Comparison of ENCODE assay signal across 8 cellular contexts in the genomic region with DNA sequence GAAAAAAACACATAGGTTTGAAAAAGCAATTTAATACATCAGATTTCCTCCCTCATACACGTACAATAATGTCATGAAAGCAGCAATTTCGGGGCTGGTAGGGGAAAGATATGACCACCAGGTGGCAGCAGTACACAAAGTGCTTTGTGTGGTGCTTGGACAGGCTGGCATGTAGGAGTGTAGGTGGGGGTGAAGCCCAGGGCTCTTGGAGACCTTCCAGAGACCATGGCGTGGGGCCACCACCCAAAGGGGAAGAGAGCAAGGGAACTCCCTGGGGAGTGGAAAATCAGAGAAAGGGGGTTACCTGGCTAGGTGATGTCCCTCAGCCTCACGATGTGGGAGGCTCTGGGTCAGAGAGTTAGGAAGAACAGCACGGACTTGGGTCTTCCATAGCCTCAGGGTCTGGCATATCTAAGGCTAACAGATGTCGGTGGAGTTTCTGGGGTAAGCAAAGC. TPM values are rescaled to one million over a fixed set of nuclear protein-coding genes. Genes with fewer than 3 reads are reported as not detected.
A peak's percentile ranks its signal among the peaks of the same experiment; 100 is the strongest.
DNase-seq lines count a peak whose midpoint lies in the region; ATAC-seq, FAIRE-seq and TF ChIP-seq lines count a peak whose summit lies in the region.

No MANE protein-coding gene starts in this region.

- H3K4me3 ChIP-seq in HL-60 (replicated peaks; ENCODE audit: insufficient read depth, low read length) (no peak overlapping the region), endodermal cell (ENCODE audit: low read length) (no peak overlapping the region)

- H3K27me3 Mint-ChIP-seq in endodermal cell (ENCODE audit: insufficient read depth): no peaks in the 10 kb centered on the region

- H3K4me1 Mint-ChIP-seq in endodermal cell: peaks cover 12% of the 10 kb centered on the region

- peak; percentile 90 for TF ChIP-seq CTCF in D721Med (IDR thresholded peaks at IDR 0.05; ENCODE audit: insufficient read depth, missing control alignments)
- peak; percentile 82 for TF ChIP-seq CTCF in HL-60 (IDR thresholded peaks at IDR 0.05; ENCODE audit: insufficient read depth, low read length)
- peak; percentile 96 for TF ChIP-seq CTCF in endodermal cell (conservative IDR thresholded peaks at IDR 0.05)

- H3K27me3 ChIP-seq in HL-60 (ENCODE audit: insufficient read depth, poor library complexity, severe bottlenecking): no peaks in the 10 kb centered on the region
- no peaks in the 10 kb centered on the region for H3K27me3 ChIP-seq in endodermal cell (ENCODE audit: control insufficient read depth, insufficient read depth, low read length, poor library complexity, severe bottlenecking)

- ATAC-seq in GM21360 (IDR thresholded peaks at IDR 0.05; ENCODE audit: unreplicated experiment): peak; percentile 72

- FAIRE-seq in D721Med (lab: Jason Lieb, UNC): peak; percentile 75

- peaks cover 4% of the 10 kb centered on the region for H3K36me3 Mint-ChIP-seq in endodermal cell (ENCODE audit: low read depth)

- H3K4me3 Mint-ChIP-seq in endodermal cell: no peak overlapping the region

- 64 to 75% methylated on average over 4 to 6 of the region's 6 CpGs for WGBS in endodermal cell (ENCODE audit: insufficient coverage in 1 of 2, insufficient read length in 1 of 2), 2 experiments

- DNase-seq in D721Med (ENCODE audit: insufficient read length, low spot score): no peak
- peak; percentile 83 to 91 for DNase-seq in HL-60 (ENCODE audit: low read depth in 1 of 2, low spot score in 1 of 2)
- DNase-seq in NOMO-1 (lab: John Stamatoyannopoulos, UW; ENCODE audit: unreplicated experiment in 2 of 2): peak; percentile 79 to 80
- DNase-seq in activated CD8-positive, alpha-beta memory T cell treated with anti-CD3 and anti-CD28 coated beads for 1 hour (ENCODE audit: extremely low read depth in 1 of 2, low read depth in 1 of 2): peak; percentile 8 to 18
- DNase-seq in endodermal cell: peak; percentile 92
- peak; percentile 80 for DNase-seq in mucosa of gallbladder (ENCODE audit: low spot score)
- peak; percentile 35 for DNase-seq in stimulated activated naive CD4-positive, alpha-beta T cell treated with Interleukin-2 at 50 U/mL for 16 hours (lab: John Stamatoyannopoulos, UW)

- H3K4me1 ChIP-seq in endodermal cell (ENCODE audit: control insufficient read depth, insufficient read depth, low read length): peaks cover 8% of the 10 kb centered on the region

- peaks cover 18% of the 10 kb centered on the region for H3K9me3 Mint-ChIP-seq in endodermal cell

- H3K27ac Mint-ChIP-seq in endodermal cell: no peak overlapping the region

- no peak overlapping the region for H3K9ac ChIP-seq in endodermal cell (ENCODE audit: extremely low read depth, low read length, poor library complexity, severe bottlenecking)

- H3K27ac ChIP-seq in HL-60 (replicated peaks) (peak overlapping the region; percentile 26), endodermal cell (ENCODE audit: low read depth, low read length) (no peak overlapping the region)

- peaks cover 22% of the 10 kb centered on the region for H3K9me3 ChIP-seq in endodermal cell (ENCODE audit: control insufficient read depth, low read length)

- H3K36me3 ChIP-seq in endodermal cell (ENCODE audit: control insufficient read depth, insufficient read depth, low read length): no peaks in the 10 kb centered on the region

RNA-seq across cellular contexts. Expression of a gene that starts 11.8 kb away (rescaled TPM):
- total RNA-seq in endodermal cell: under 1 TPM in 1 of 2 donors, not detected in 1; 0.31 TPM
- polyA plus RNA-seq in endodermal cell (2013, experiment 1 of 2): 1.6 TPM
- 1.6 TPM for polyA plus RNA-seq in endodermal cell (2013, experiment 2 of 2)
- total RNA-seq in mucosa of gallbladder: 5.6 TPM
